Comparison of ENCODE assay signal across 8 cellular contexts in the genomic region with DNA sequence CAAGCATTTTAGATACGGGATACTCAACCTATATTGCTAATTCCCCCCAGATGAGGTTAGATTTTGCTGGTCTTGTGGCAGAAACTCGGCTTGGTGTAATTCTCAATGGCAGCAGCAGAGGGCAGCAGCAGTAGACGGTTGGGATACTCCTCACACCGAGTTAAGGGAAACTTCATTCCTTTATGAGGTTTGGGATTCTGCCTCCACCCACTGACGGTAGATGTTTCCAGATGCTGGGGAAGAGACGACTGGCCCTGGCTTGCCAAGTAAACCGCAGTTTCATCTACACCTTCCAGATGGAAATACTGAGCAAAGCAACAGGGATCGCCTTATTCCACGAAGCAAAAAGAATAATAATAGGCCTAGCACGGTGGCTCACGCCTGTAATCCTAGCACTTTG. TPM values are rescaled to one million over a fixed set of nuclear protein-coding genes. Genes with fewer than 3 reads are reported as not detected.
DNase-seq lines count a peak whose midpoint lies in the region; ATAC-seq and TF ChIP-seq lines count a peak whose summit lies in the region.

No MANE protein-coding gene starts in this region.

- peaks cover 7% of the 10 kb centered on the region for H3K27me3 ChIP-seq in adipocyte (replicated peaks; ENCODE audit: control insufficient read depth, insufficient read depth, low read length)
- no peaks in the 10 kb centered on the region for H3K27me3 ChIP-seq in heart right ventricle

- H3K4me1 ChIP-seq in adipocyte (ENCODE audit: control insufficient read depth, insufficient read depth, low read length) (no peaks in the 10 kb centered on the region), heart right ventricle (peaks cover 0 to 29% (median 8%) of the 10 kb centered on the region in 9 donors)

- H3K9me3 ChIP-seq in adipocyte (ENCODE audit: control insufficient read depth, low read length) (no peaks in the 10 kb centered on the region), heart right ventricle (peaks cover 0 to 3% (median 0%) of the 10 kb centered on the region in 11 donors)

- intact Hi-C loops in heart right ventricle (cut with DNase I): loop anchor here in 9 of 10 donors (1.0 to 10.0 kb wide), 14 partner anchors 142 to 431 kb away; partner anchors contain the start of genes SIRT5 (in 5 of the 9), GFOD1 (in 2 of the 9) and NOL7 (in 1 of the 9)

- peak overlapping the region in 1 of 10 donors; percentile 40 for H3K27ac ChIP-seq in heart right ventricle

- WGBS in heart right ventricle, 2 donors: 24 to 26% methylated on average over 11 of the region's 11 CpGs

- peak; percentile 82 for TF ChIP-seq CTCF in GM12875 (IDR thresholded peaks at IDR 0.05; ENCODE audit: borderline replicate concordance, insufficient read depth, low read depth, low read length)
- peak; percentile 70 to 95 (median 90) for TF ChIP-seq CTCF in heart right ventricle (IDR thresholded peaks at IDR 0.05)

- ATAC-seq in heart right ventricle (peak; percentile 66 to 85 (median 72)), HG03460 (IDR thresholded peaks at IDR 0.05; ENCODE audit: unreplicated experiment) (no peak), GM18870 (IDR thresholded peaks at IDR 0.05; ENCODE audit: unreplicated experiment) (no peak)

- DNase-seq in NCI-H1436 treated with DMSO at 0.1 percent for 48 hours (lab: John Stamatoyannopoulos, UW) (peak; percentile 10), T follicular helper cell (ENCODE audit: low read depth) (peak; percentile 62), adipocyte (ENCODE audit: low read depth) (peak; percentile 91), heart right ventricle (peak; percentile 82 to 84), pulmonary artery endothelial cell (ENCODE audit: low read depth, low spot score) (peak; percentile 36)

- no peak overlapping the region for H3K9ac ChIP-seq in adipocyte (ENCODE audit: low read length)

- H3K4me3 ChIP-seq in GM12875 (ENCODE audit: low read depth, low read length) (no peak overlapping the region), adipocyte (ENCODE audit: low read length) (no peak overlapping the region), heart right ventricle (no peak overlapping the region)

- H3K36me3 ChIP-seq in adipocyte (ENCODE audit: control insufficient read depth, insufficient read depth, low read length, severe bottlenecking) (no peaks in the 10 kb centered on the region), heart right ventricle (no peaks in the 10 kb centered on the region)

RNA-seq across cellular contexts. Expression of gene TBC1D7, which starts 8.2 kb away (rescaled TPM):
- total RNA-seq in heart right ventricle: 10 to 100 TPM; 21.7 to 42.6 (median 28.6) TPM
- 10 to 100 TPM; 17.3 to 19.3 TPM for polyA plus RNA-seq in heart right ventricle
- 21.1 and 21.9 TPM in 2 replicates for total RNA-seq in pulmonary artery endothelial cell

Comparison
In these comparisons a context has a peak if more than half of its experiments do, and no peak if none do; other contexts are left out.
1. DNase-seq: peak in every context shown above with its lines; median percentile 91 in adipocyte; 83 in heart right ventricle; 62 in T follicular helper cell; 36 in pulmonary artery endothelial cell; 10 in NCI-H1436 treated with DMSO at 0.1 percent for 48 hours.
2. ATAC-seq: peak in heart right ventricle (8 of 8); none in HG03460 (single experiment) and GM18870 (single experiment).